In the genomic region with DNA sequence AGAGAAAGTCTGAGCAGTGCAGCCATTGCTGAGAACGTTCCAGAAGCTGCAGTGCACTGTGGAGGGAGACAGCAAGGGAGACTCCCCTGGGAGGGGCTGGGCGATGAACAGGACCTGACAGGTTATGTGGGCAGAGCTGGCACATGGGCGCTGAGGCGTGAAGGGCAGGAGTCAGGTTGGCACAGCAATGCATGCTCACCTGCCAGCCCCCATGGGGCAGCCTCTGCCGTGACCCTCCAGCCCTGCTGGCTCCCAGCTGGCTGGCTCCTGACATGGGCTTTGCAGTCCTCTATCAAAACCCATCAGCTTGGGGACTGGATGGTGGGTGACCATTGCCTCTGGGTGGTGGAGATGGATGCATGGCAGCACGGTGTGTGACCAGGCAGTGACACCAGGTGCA, we compare ENCODE assay signal across 15 cellular contexts.
A peak's percentile ranks its signal among the peaks of the same experiment; 100 is the strongest.
DNase-seq lines count a peak whose midpoint lies in the region; ATAC-seq lines count a peak whose summit lies in the region.
"Had no signal": no experiment of that assay in that cellular context is flagged by ENCODE, and none has a peak within 500 bp of the region (broad histone marks: within the 10 kb centered on the region; RNA-seq: fewer than 3 reads in every experiment).

No MANE protein-coding gene starts in this region.

- H3K36me3 ChIP-seq in BLaER1: no peaks in the 10 kb centered on the region
- no peaks in the 10 kb centered on the region for H3K36me3 ChIP-seq in BLaER1 treated with 17β-estradiol and CSF1 and Interleukin-3, amounts not matched to agents 10 nM and 100 nM
- no peaks in the 10 kb centered on the region for H3K36me3 ChIP-seq in neuronal stem cell (replicated peaks in 1 of 2; ENCODE audit: control insufficient read depth in 2 of 2, insufficient read depth in 2 of 2, low read length in 2 of 2)
- H3K36me3 ChIP-seq: HAP-1 had no signal

- H3K9me3 ChIP-seq in BLaER1: no peaks in the 10 kb centered on the region
- H3K9me3 ChIP-seq in BLaER1 treated with 17β-estradiol and CSF1 and Interleukin-3, amounts not matched to agents 10 nM and 100 nM (replicated peaks in 1 of 11): no peaks in the 10 kb centered on the region; a peak in 1 of 22 replicates
- peaks cover 0 to 2% of the 10 kb centered on the region in 2 donors for H3K9me3 ChIP-seq in neuronal stem cell (replicated peaks in 1 of 2; ENCODE audit: control insufficient read depth in 2 of 2, insufficient read depth in 1 of 2, low read depth in 1 of 2, low read length in 2 of 2)
- H3K9me3 ChIP-seq: HAP-1 had no signal

- H3K27ac ChIP-seq in BLaER1 (no peak overlapping the region), neuronal stem cell (replicated peaks; ENCODE audit: low read length) (no peak overlapping the region)
- H3K27ac ChIP-seq in BLaER1 treated with 17β-estradiol and CSF1 and Interleukin-3, amounts not matched to agents 10 nM and 100 nM: no peak overlapping the region

- no CpG with 5 or more reads among the region's 6 CpGs for WGBS in neuronal stem cell (ENCODE audit: extremely low coverage in 2 of 2, insufficient read length in 2 of 2, insufficient replicate concordance in 1 of 2), 2 donors

- H3K4me3 ChIP-seq in BLaER1 (no peak overlapping the region), neuronal stem cell (ENCODE audit: low read length in 2 of 2) (no peak overlapping the region)
- no peak overlapping the region for H3K4me3 ChIP-seq in BLaER1 treated with 17β-estradiol and CSF1 and Interleukin-3, amounts not matched to agents 10 nM and 100 nM
- H3K4me3 ChIP-seq: GM12878, HAP-1 had no signal

- H2BK120ac ChIP-seq in neuronal stem cell (ENCODE audit: low read depth, low read length): no peak overlapping the region

- no peak overlapping the region for H4K8ac ChIP-seq in neuronal stem cell (ENCODE audit: low read depth, low read length)

- H2AK5ac ChIP-seq in neuronal stem cell (ENCODE audit: low read depth, low read length): no peak overlapping the region

- no peak overlapping the region for H4K91ac ChIP-seq in neuronal stem cell (ENCODE audit: low read depth, low read length, poor library complexity)

- H3K9ac ChIP-seq in BLaER1: no peak overlapping the region
- H3K9ac ChIP-seq in BLaER1 treated with 17β-estradiol and CSF1 and Interleukin-3, amounts not matched to agents 10 nM and 100 nM: no peak overlapping the region
- H3K9ac ChIP-seq in neuronal stem cell (ENCODE audit: low read depth, low read length, poor library complexity): peak overlapping the region; percentile 47

- peak overlapping the region; percentile 27 for H2BK12ac ChIP-seq in neuronal stem cell (ENCODE audit: low read length)

- no peaks in the 10 kb centered on the region for H3K79me1 ChIP-seq in neuronal stem cell (ENCODE audit: low read depth, low read length)

- peaks cover 6% of the 10 kb centered on the region; the same call in 1 of the 2 replicates for H3K27me3 ChIP-seq in BLaER1
- H3K27me3 ChIP-seq in BLaER1 treated with 17β-estradiol and CSF1 and Interleukin-3, amounts not matched to agents 10 nM and 100 nM: peaks cover 0 to 12% (median 7%) of the 10 kb centered on the region in 11 experiments; a peak in 14 of 22 replicates
- H3K27me3 ChIP-seq in neuronal stem cell (ENCODE audit: control insufficient read depth in 3 of 3, insufficient read depth in 3 of 3, low read depth in 1 of 3, low read length in 3 of 3): peaks cover 0 to 8% (median 0%) of the 10 kb centered on the region in 3 experiments

- H2BK5ac ChIP-seq in neuronal stem cell (ENCODE audit: low read length): no peak overlapping the region

- no peak overlapping the region for H3K23ac ChIP-seq in neuronal stem cell (ENCODE audit: low read depth, low read length, poor library complexity)

- H4K20me1 ChIP-seq in BLaER1: no peaks in the 10 kb centered on the region
- H4K20me1 ChIP-seq in BLaER1 treated with 17β-estradiol and CSF1 and Interleukin-3, amounts not matched to agents 10 nM and 100 nM: peaks cover 0 to 4% (median 0%) of the 10 kb centered on the region in 11 experiments; a peak in 2 of 22 replicates

- peak overlapping the region; percentile 49 for H3K4me2 ChIP-seq in BLaER1
- peak overlapping the region; percentile 20 to 74 (median 40); a peak in 16 of 22 replicates for H3K4me2 ChIP-seq in BLaER1 treated with 17β-estradiol and CSF1 and Interleukin-3, amounts not matched to agents 10 nM and 100 nM
- H3K4me2 ChIP-seq in neuronal stem cell (ENCODE audit: insufficient read depth, low read length, poor library complexity, severe bottlenecking): no peak overlapping the region

- no peak for DNase-seq in neuronal stem cell (ENCODE audit: low spot score)
- DNase-seq in activated CD8-positive, alpha-beta memory T cell treated with anti-CD3 and anti-CD28 coated beads, Interleukin-2, amount 50 U/mL, for 4 hours: no peak
- no peak for DNase-seq in stimulated activated CD4-positive, alpha-beta T cell treated with anti-CD3 and anti-CD28 coated beads, Interleukin-4, amount 100 ng/mL, for 24 hours
- DNase-seq: CD4-positive, alpha-beta T cell; CD8-positive, alpha-beta memory T cell; DMS53; EL; GDM1; GOT3; HFFc6 had no signal

- H2AFZ ChIP-seq in neuronal stem cell (ENCODE audit: low read length): no peak overlapping the region

- H3K4ac ChIP-seq in neuronal stem cell (ENCODE audit: low read length): no peak overlapping the region

- H3K14ac ChIP-seq in neuronal stem cell (ENCODE audit: low read length): no peak overlapping the region

- ATAC-seq in GM18502 (IDR thresholded peaks at IDR 0.05; ENCODE audit: poor library complexity, unreplicated experiment): no peak
- ATAC-seq: GM12878 had no signal

- no peak overlapping the region for H3K18ac ChIP-seq in neuronal stem cell (ENCODE audit: low read length)

- peaks cover 36% of the 10 kb centered on the region for H3K4me1 ChIP-seq in BLaER1
- H3K4me1 ChIP-seq in BLaER1 treated with 17β-estradiol and CSF1 and Interleukin-3, amounts not matched to agents 10 nM and 100 nM: peaks cover 8 to 36% (median 25%) of the 10 kb centered on the region in 10 experiments; a peak in 18 of 20 replicates
- no peaks in the 10 kb centered on the region for H3K4me1 ChIP-seq in neuronal stem cell (ENCODE audit: control insufficient read depth in 2 of 2, insufficient read depth in 1 of 2, low read depth in 1 of 2, low read length in 2 of 2)
- H3K4me1 ChIP-seq: HAP-1 had no signal

- no peak overlapping the region for H2BK15ac ChIP-seq in neuronal stem cell (ENCODE audit: low read length)
